ENCODE assay signal across 17 cellular contexts in the genomic region with DNA sequence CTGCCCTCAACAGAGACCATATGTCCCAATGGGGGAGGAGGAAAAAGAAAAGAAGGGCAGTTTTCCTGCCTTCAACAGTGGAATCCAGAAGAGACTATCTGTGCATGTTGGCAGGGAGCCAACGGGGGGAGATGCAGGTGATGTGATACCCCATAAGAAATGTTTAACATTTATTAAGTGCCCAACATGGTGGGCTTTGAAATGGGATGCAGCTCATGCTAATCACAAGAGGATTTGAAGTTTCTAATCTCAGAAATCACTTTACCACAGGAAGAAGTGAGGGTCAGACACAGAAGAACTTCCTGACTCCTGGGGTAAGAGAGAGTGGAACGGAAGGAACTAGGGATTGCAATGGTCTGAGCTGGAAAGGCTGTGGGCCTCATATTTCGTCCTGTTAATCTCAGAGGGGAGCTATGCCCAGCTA. TPM values are rescaled to one million over a fixed set of nuclear protein-coding genes. Genes with fewer than 3 reads are reported as not detected.
DNase-seq lines count a peak whose midpoint lies in the region; ATAC-seq, FAIRE-seq and TF ChIP-seq lines count a peak whose summit lies in the region.
"Had no signal": no experiment of that assay in that cellular context is flagged by ENCODE, and none has a peak within 500 bp of the region (broad histone marks: within the 10 kb centered on the region; RNA-seq: fewer than 3 reads in every experiment).

No MANE protein-coding gene starts in this region.

- ATAC-seq in left ventricle myocardium superior (no peak), GM21825 (IDR thresholded peaks at IDR 0.05; ENCODE audit: unreplicated experiment) (no peak)

- H3K9me3 ChIP-seq in left ventricle myocardium inferior (replicated peaks) = no peaks in the 10 kb centered on the region
- no peaks in the 10 kb centered on the region for H3K9me3 ChIP-seq in muscle layer of colon (ENCODE audit: low read length)
- no peaks in the 10 kb centered on the region for H3K9me3 ChIP-seq in vagina
- no peaks in the 10 kb centered on the region for H3K9me3 ChIP-seq in small intestine (ENCODE audit: control insufficient read depth, low read depth)
- H3K9me3 ChIP-seq: Caco-2 had no signal

- peak overlapping the region; percentile 22 for H3K27ac ChIP-seq in left ventricle myocardium inferior (replicated peaks)
- peak overlapping the region; percentile 11 for H3K27ac ChIP-seq in caudate nucleus (ENCODE audit: low read depth, low read length)
- peak overlapping the region; percentile 79 for H3K27ac ChIP-seq in muscle layer of colon (ENCODE audit: low read depth, low read length)
- peak overlapping the region; percentile 93 for H3K27ac ChIP-seq in vagina
- H3K27ac ChIP-seq in small intestine (ENCODE audit: low read depth in 1 of 2, low read length in 1 of 2) = no peak overlapping the region

- TF ChIP-seq CTCF in left ventricle myocardium inferior (IDR thresholded peaks at IDR 0.05; ENCODE audit: borderline replicate concordance) (no peak), vagina (IDR thresholded peaks at IDR 0.05) (no peak)

- TF ChIP-seq POLR2A in vagina (IDR thresholded peaks at IDR 0.05) = no peak

- FAIRE-seq in small intestine (lab: Jason Lieb, UNC) = no peak
- FAIRE-seq: A204.1, colon, HTR-8/SVneo had no signal

- intact Hi-C loops in left ventricle myocardium inferior (cut with micrococcal nuclease) = no loop called here
- intact Hi-C loops in left ventricle myocardium superior (cut with micrococcal nuclease) = no loop called here
- intact Hi-C loops in vagina (cut with DNase I) = no loop called here

- H3K9ac ChIP-seq in muscle layer of colon (ENCODE audit: low read length) = no peak overlapping the region

- H3K4me1 ChIP-seq in left ventricle myocardium inferior (peaks cover 88% of the 10 kb centered on the region), muscle layer of colon (ENCODE audit: insufficient read depth, low read length) (peaks cover 96% of the 10 kb centered on the region), vagina (peaks cover 77% of the 10 kb centered on the region), small intestine (ENCODE audit: control insufficient read depth in 2 of 2, insufficient read depth in 1 of 2, low read depth in 1 of 2, low read length in 1 of 2) (peaks cover 0 to 3% of the 10 kb centered on the region in 2 donors)

- H3K4me3 ChIP-seq in left ventricle myocardium inferior (no peak overlapping the region), muscle layer of colon (ENCODE audit: low read depth in 1 of 2, low read length in 2 of 2) (peak overlapping the region in 1 of 2 donors; percentile 29), vagina (no peak overlapping the region), small intestine (ENCODE audit: low read depth in 1 of 2, low read length in 2 of 2) (no peak overlapping the region)

- H3K36me3 ChIP-seq in left ventricle myocardium inferior (peaks cover 39% of the 10 kb centered on the region), muscle layer of colon (ENCODE audit: insufficient read depth, low read length) (peaks cover 92% of the 10 kb centered on the region), vagina (peaks cover 0 to 24% of the 10 kb centered on the region in 2 donors), small intestine (ENCODE audit: control insufficient read depth in 2 of 2, insufficient read depth in 2 of 2, low read length in 2 of 2) (peaks cover 3 to 6% of the 10 kb centered on the region in 2 donors)

- no peak for DNase-seq in left ventricle myocardium inferior
- DNase-seq in left ventricle myocardium superior = no peak
- DNase-seq in caudate nucleus (lab: John Stamatoyannopoulos, UW) = no peak
- no peak for DNase-seq in vagina (ENCODE audit: extremely low spot score in 2 of 2)
- no peak for DNase-seq in small intestine
- no peak for DNase-seq in mesenteric fat pad (ENCODE audit: low spot score)
- DNase-seq: activated B cell treated with CpG ODN at 0.5 μM for 24 hours; activated CD8-positive, alpha-beta memory T cell treated with anti-CD3 and anti-CD28 coated beads, Interleukin-2, amount 50 U/mL, for 4 hours; Caco-2; NCI-H1105; stimulated activated CD4-positive, alpha-beta T cell treated with anti-CD3 and anti-CD28 coated beads, Interleukin-4, amount 100 ng/mL, for 4 hours had no signal

- 51 to 68% (median 62%) methylated on average over 3 of the region's 3 CpGs for WGBS in small intestine, 3 donors

- no peaks in the 10 kb centered on the region for H3K27me3 ChIP-seq in left ventricle myocardium inferior (ENCODE audit: low read depth)
- H3K27me3 ChIP-seq in muscle layer of colon (ENCODE audit: control insufficient read depth in 1 of 2, insufficient read depth in 2 of 2, low read length in 2 of 2) = no peaks in the 10 kb centered on the region
- no peaks in the 10 kb centered on the region for H3K27me3 ChIP-seq in vagina
- H3K27me3 ChIP-seq in small intestine (ENCODE audit: control insufficient read depth in 2 of 2, insufficient read depth in 2 of 2, low read length in 2 of 2) = no peaks in the 10 kb centered on the region

RNA-seq across cellular contexts. Expression of a gene that starts 16.2 kb away (rescaled TPM):
- total RNA-seq in left ventricle myocardium inferior (41.0 TPM), left ventricle myocardium superior (41.4 TPM), vagina (729 TPM), mesenteric fat pad (151 TPM)
- polyA plus RNA-seq in small intestine = 100 to 1,000 TPM in 2 of 3 donors, 10 to 100 TPM in 1; 98.6 to 181 (median 126) TPM

RNA-seq across cellular contexts. Expression of a gene that starts 21.7 kb away (rescaled TPM):
- total RNA-seq in left ventricle myocardium inferior = 21.1 TPM
- total RNA-seq in left ventricle myocardium superior = 20.4 TPM
- total RNA-seq in vagina = 80.5 TPM
- 10 to 100 TPM in 1 of 3 donors, 1 to 10 TPM in 1, under 1 TPM in 1; 0.89 to 13.3 (median 5.7) TPM for polyA plus RNA-seq in small intestine
- total RNA-seq in mesenteric fat pad = 358 TPM
- total RNA-seq: OCI-LY7 had no signal

RNA-seq across cellular contexts. Expression of a gene that starts 48.2 kb away (rescaled TPM):
- total RNA-seq in left ventricle myocardium inferior (74.8 TPM), left ventricle myocardium superior (63.3 TPM), vagina (45.9 TPM), mesenteric fat pad (133 TPM)
- 1 to 10 TPM in 1 of 3 donors, under 1 TPM in 2; 0.67 to 6.4 (median 0.81) TPM for polyA plus RNA-seq in small intestine

Comparison
In these comparisons a context has a peak if more than half of its experiments do, and no peak if none do; other contexts are left out.
1. H3K27ac ChIP-seq: peak in left ventricle myocardium inferior (single experiment), caudate nucleus (single experiment), muscle layer of colon (single experiment) and vagina (single experiment); none in small intestine (0 of 2).